10 cellular contexts compared by ENCODE assay signal in the genomic region with DNA sequence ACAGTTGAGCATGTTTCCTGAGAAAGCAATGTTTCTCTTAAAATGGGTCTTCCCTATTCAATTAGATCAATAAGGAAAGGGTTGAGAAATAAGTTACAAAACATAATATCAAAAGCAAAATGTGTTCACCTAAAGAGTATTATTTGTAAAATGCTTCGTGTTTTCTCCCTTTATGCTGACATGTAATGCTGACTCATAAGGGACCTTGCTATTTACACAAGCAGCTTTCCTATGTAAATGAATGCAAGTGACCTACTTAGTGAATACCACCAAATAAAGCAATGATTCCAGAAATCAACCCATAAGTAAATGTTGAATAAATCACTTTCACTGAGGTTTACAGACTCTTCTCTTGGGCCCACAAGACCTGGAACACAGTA.
DNase-seq lines count a peak whose midpoint lies in the region; ATAC-seq and TF ChIP-seq lines count a peak whose summit lies in the region.
"Had no signal": no experiment of that assay in that cellular context is flagged by ENCODE, and none has a peak within 500 bp of the region (broad histone marks: within the 10 kb centered on the region; RNA-seq: fewer than 3 reads in every experiment).

No MANE protein-coding gene starts in this region.

- ATAC-seq in HG03280 (IDR thresholded peaks at IDR 0.05; ENCODE audit: unreplicated experiment) (peak; percentile 79), right cardiac atrium (no peak)
- peak; percentile 90 for ATAC-seq in stimulated activated effector memory CD8-positive, alpha-beta T cell treated with anti-CD3 and anti-CD28 coated beads, Interleukin-12 subunit alpha, Interleukin-12 subunit beta, amount 100 ng/mL, for 72 hours

- H3K27ac ChIP-seq in right cardiac atrium (ENCODE audit: low read length): no peak overlapping the region
- H3K27ac ChIP-seq: KMS-11 had no signal

- DNase-seq in NCI-H526 (lab: John Stamatoyannopoulos, UW) (peak; percentile 17 to 21), NCI-H526 treated with DMSO at 0.1 percent for 48 hours (lab: John Stamatoyannopoulos, UW) (no peak), cardiac fibroblast (ENCODE audit: low read depth in 2 of 2) (peak; percentile 65 to 85), right cardiac atrium (no peak), 8988T (no peak)
- no peak for DNase-seq in stimulated activated effector memory CD8-positive, alpha-beta T cell treated with anti-CD3 and anti-CD28 coated beads, Interleukin-12 subunit alpha, Interleukin-12 subunit beta, amount 100 ng/mL, for 72 hours (ENCODE audit: low spot score in 2 of 2)
- no peak for DNase-seq in activated T-cell treated with anti-CD3 and anti-CD28 coated beads, Interleukin-2, amount 50 U/mL, for 48 hours

- no peak overlapping the region for H3K4me3 Mint-ChIP-seq in stimulated activated effector memory CD8-positive, alpha-beta T cell treated with anti-CD3 and anti-CD28 coated beads, Interleukin-12 subunit alpha, Interleukin-12 subunit beta, amount 100 ng/mL, for 72 hours

- H3K9me3 Mint-ChIP-seq in stimulated activated effector memory CD8-positive, alpha-beta T cell treated with anti-CD3 and anti-CD28 coated beads, Interleukin-12 subunit alpha, Interleukin-12 subunit beta, amount 100 ng/mL, for 72 hours: no peaks in the 10 kb centered on the region
- H3K9me3 Mint-ChIP-seq: activated naive CD4-positive, alpha-beta T cell treated with anti-CD3 and anti-CD28 coated beads, Interleukin-2, amount 50 U/mL, for 72 hours had no signal

- no peak for TF ChIP-seq CTCF in cardiac fibroblast (IDR thresholded peaks at IDR 0.05; ENCODE audit: low read depth, low read length)

- H3K4me1 ChIP-seq in right cardiac atrium (ENCODE audit: control insufficient read depth, insufficient read depth, low read length): no peaks in the 10 kb centered on the region

- no peaks in the 10 kb centered on the region for H3K27me3 ChIP-seq in right cardiac atrium (ENCODE audit: control insufficient read depth, insufficient read depth)

- peaks cover 22% of the 10 kb centered on the region for H3K4me1 Mint-ChIP-seq in stimulated activated effector memory CD8-positive, alpha-beta T cell treated with anti-CD3 and anti-CD28 coated beads, Interleukin-12 subunit alpha, Interleukin-12 subunit beta, amount 100 ng/mL, for 72 hours

- no peaks in the 10 kb centered on the region for H3K9me3 ChIP-seq in right cardiac atrium (ENCODE audit: control insufficient read depth, low read length)

- WGBS in right cardiac atrium: 57% methylated on average over 1 of the region's 1 CpG

- peaks cover 10% of the 10 kb centered on the region for H3K36me3 Mint-ChIP-seq in stimulated activated effector memory CD8-positive, alpha-beta T cell treated with anti-CD3 and anti-CD28 coated beads, Interleukin-12 subunit alpha, Interleukin-12 subunit beta, amount 100 ng/mL, for 72 hours

- H3K4me3 ChIP-seq in cardiac fibroblast (replicated peaks in 1 of 2; ENCODE audit: low read depth in 2 of 2, low read length in 2 of 2) (no peak overlapping the region), right cardiac atrium (ENCODE audit: low read length) (no peak overlapping the region)

- H3K27ac Mint-ChIP-seq in stimulated activated effector memory CD8-positive, alpha-beta T cell treated with anti-CD3 and anti-CD28 coated beads, Interleukin-12 subunit alpha, Interleukin-12 subunit beta, amount 100 ng/mL, for 72 hours: peak overlapping the region; percentile 82
- H3K27ac Mint-ChIP-seq: activated naive CD4-positive, alpha-beta T cell treated with anti-CD3 and anti-CD28 coated beads, Interleukin-2, amount 50 U/mL, for 72 hours had no signal

- intact Hi-C loops in right cardiac atrium (cut with DNase I): no loop called here

Comparison
In these comparisons a context has a peak if more than half of its experiments do, and no peak if none do; other contexts are left out.
1. DNase-seq: peak in NCI-H526 (2 of 2) and cardiac fibroblast (2 of 2); none in NCI-H526 treated with DMSO at 0.1 percent for 48 hours (single experiment), stimulated activated effector memory CD8-positive, alpha-beta T cell treated with anti-CD3 and anti-CD28 coated beads, Interleukin-12 subunit alpha, Interleukin-12 subunit beta, amount 100 ng/mL, for 72 hours (0 of 2), right cardiac atrium (0 of 3), 8988T (single experiment) and activated T-cell treated with anti-CD3 and anti-CD28 coated beads, Interleukin-2, amount 50 U/mL, for 48 hours (0 of 2).
2. ATAC-seq: peak in HG03280 (single experiment) and stimulated activated effector memory CD8-positive, alpha-beta T cell treated with anti-CD3 and anti-CD28 coated beads, Interleukin-12 subunit alpha, Interleukin-12 subunit beta, amount 100 ng/mL, for 72 hours (single experiment); none in right cardiac atrium (0 of 2).